Comparison of ENCODE assay signal across 13 cellular contexts in genomic region chr9:42239445-42240260, GRCh38. TPM values are rescaled to one million over a fixed set of nuclear protein-coding genes. Genes with fewer than 3 reads are reported as not detected.
DNase-seq lines count a peak whose midpoint lies in the region; ATAC-seq, FAIRE-seq and TF ChIP-seq lines count a peak whose summit lies in the region.
"Not testable (repeated sequence)": the region's sequence is repeated elsewhere in the genome, so short reads cannot be mapped to it uniquely, and the experiment has no call there.
"Had no signal": no experiment of that assay in that cellular context is flagged by ENCODE, and none has a peak within 500 bp of the region (broad histone marks: within the 10 kb centered on the region; RNA-seq: fewer than 3 reads in every experiment).

No MANE protein-coding gene starts in this region.

- not testable (repeated sequence) for H3K9me3 ChIP-seq in K562 (replicated peaks; ENCODE audit: control insufficient read depth, insufficient read depth, low read depth, low read length); thoracic aorta

- H3K27ac ChIP-seq in K562 (ENCODE audit: extremely low read depth, low read depth, low read length); foreskin keratinocyte; thoracic aorta: not testable (repeated sequence)

- H3K4me3 ChIP-seq in K562, thoracic aorta: not testable (repeated sequence)

- not testable (repeated sequence) for H4K20me1 ChIP-seq in K562 (replicated peaks; ENCODE audit: control insufficient read depth, insufficient read depth, low read length)

- not testable (repeated sequence) for H3K9me1 ChIP-seq in K562 (ENCODE audit: control insufficient read depth, insufficient read depth, low read length)

- POLR2A ChIA-PET in K562 (lab: Yijun Ruan, JAX) = not testable (repeated sequence)

- H2AFZ ChIP-seq in K562 (ENCODE audit: low read depth, low read length) = not testable (repeated sequence)

- H3K79me2 ChIP-seq in K562 (ENCODE audit: control insufficient read depth, insufficient read depth, low read length) = not testable (repeated sequence)

- not testable (repeated sequence) for H3K4me2 ChIP-seq in K562 (ENCODE audit: insufficient read depth, low read length)

- intact Hi-C loops in K562 (cut with micrococcal nuclease) = not testable (repeated sequence)

- not testable (repeated sequence) for H3K36me3 Mint-ChIP-seq in osteocyte (ENCODE audit: unreplicated experiment)

- TF ChIP-seq CTCF in K562 (IDR thresholded peaks at IDR 0.05 in 2 of 3, conservative IDR thresholded peaks at IDR 0.05 in 1 of 3; ENCODE audit: insufficient read depth in 2 of 3, low read depth in 1 of 3, low read length in 3 of 3); foreskin keratinocyte (conservative IDR thresholded peaks at IDR 0.05); osteocyte (IDR thresholded peaks at IDR 0.05); thoracic aorta (IDR thresholded peaks at IDR 0.05): not testable (repeated sequence)

- BruUV-seq in K562 (replicated peaks; lab: Mats Ljungman, UMichigan) = not testable (repeated sequence)

- H3K27me3 Mint-ChIP-seq in osteocyte (ENCODE audit: unreplicated experiment) = not testable (repeated sequence)

- H3K4me1 Mint-ChIP-seq in osteocyte (ENCODE audit: unreplicated experiment) = peaks cover 13% of the 10 kb centered on the region

- H3K9me3 Mint-ChIP-seq in osteocyte (ENCODE audit: unreplicated experiment) = not testable (repeated sequence)

- not testable (repeated sequence) for H3K36me3 ChIP-seq in K562 (ENCODE audit: control insufficient read depth, insufficient read depth, low read length); thoracic aorta

- 0% methylated on average over 1 of the region's 1 CpG for WGBS in K562 (ENCODE audit: insufficient coverage, low coverage, missing lambda C conversion rate)

- peak; percentile 29 for DNase-seq in DMS53 (lab: John Stamatoyannopoulos, UW)
- peak; percentile 48 for DNase-seq in NCI-H226
- not testable (repeated sequence) for DNase-seq in K562 (ENCODE audit: extremely low read depth in 1 of 4, low spot score in 3 of 4); osteocyte (ENCODE audit: extremely low spot score, unreplicated experiment); thoracic aorta (ENCODE audit: low spot score)
- peak; percentile 53 to 92 for DNase-seq in dermis microvascular lymphatic vessel endothelial cell (ENCODE audit: low read depth in 2 of 2)
- DNase-seq in foreskin keratinocyte = peak in 1 of 2 donors; percentile 15
- DNase-seq in kidney tubule cell (ENCODE audit: low spot score) = peak; percentile 40

- not testable (repeated sequence) for TF ChIP-seq RAD21 in K562 (CRISPR knock-in tag; conservative IDR thresholded peaks at IDR 0.05 in 1 of 2, IDR thresholded peaks at IDR 0.05 in 1 of 2)

- not testable (repeated sequence) for TF ChIP-seq EP300 in K562 (IDR thresholded peaks at IDR 0.05; ENCODE audit: low read length)

- peak overlapping the region; percentile 68 for H3K27ac Mint-ChIP-seq in osteocyte (ENCODE audit: unreplicated experiment)

- H3K4me3 Mint-ChIP-seq in osteocyte (ENCODE audit: unreplicated experiment) = not testable (repeated sequence)

- not testable (repeated sequence) for H3K4me1 ChIP-seq in K562 (replicated peaks in 1 of 2; ENCODE audit: control insufficient read depth in 2 of 2, insufficient read depth in 2 of 2, low read length in 2 of 2); foreskin keratinocyte
- peaks cover 6 to 16% of the 10 kb centered on the region in 2 donors for H3K4me1 ChIP-seq in thoracic aorta (ENCODE audit: control insufficient read depth in 1 of 2, low read depth in 2 of 2)

- H3K9ac ChIP-seq in K562 (ENCODE audit: insufficient read depth in 1 of 2, low read depth in 2 of 2, low read length in 2 of 2) = not testable (repeated sequence)

- CTCF ChIA-PET in K562 (lab: Yijun Ruan, JAX; ENCODE audit: low intra/inter-chr PET ratio) = not testable (repeated sequence)

- in situ Hi-C loops in K562 (cut with MboI) = not testable (repeated sequence)

- ATAC-seq in K562 = not testable (repeated sequence)
- ATAC-seq in foreskin keratinocyte (peak; percentile 37), thoracic aorta (ENCODE audit: insufficient number of reproducible peaks, low FRiP score, low read depth) (peak; percentile 13)

- TF ChIP-seq POLR2A in K562 (conservative IDR thresholded peaks at IDR 0.05) = not testable (repeated sequence)

- H3K27me3 ChIP-seq in K562 (ENCODE audit: control insufficient read depth in 2 of 2, insufficient read depth in 2 of 2, low read length in 2 of 2); foreskin keratinocyte; thoracic aorta (replicated peaks; ENCODE audit: insufficient read depth): not testable (repeated sequence)

- not testable (repeated sequence) for FAIRE-seq in K562 (lab: Jason Lieb, UNC)

TF ChIP-seq in K562, 482 proteins besides CTCF, POLR2A, EP300 and RAD21:
- peak; percentile 19; the same call in 1 of the 2 replicates for TF ChIP-seq RFX1 (IDR thresholded peaks at IDR 0.05)

RNA-seq across cellular contexts. Expression of gene SPATA31A6, which starts 56.2 kb away (rescaled TPM):
- total RNA-seq in K562 (2011; cell fraction: chromatin; rRNA removed; ENCODE audit: low replicate concordance) = 0.33 and 0.56 TPM in 2 replicates
- 0.26 and 0.67 TPM in 2 replicates for total RNA-seq in K562 (2011; cell fraction: nucleolus; rRNA removed)
- total RNA-seq in K562 (2011; cell fraction: nucleoplasm; rRNA removed) = 0.22 and 0.38 TPM in 2 replicates
- total RNA-seq in K562 (2014; rRNA removed) = 0.08 TPM in 1 of 2 replicates, not detected in the other
- total RNA-seq in K562 (2014; rRNA removed; fragmentation: Illumina TruSeq; extraction: Trizol) = 0.07 TPM in 1 of 2 replicates, not detected in the other
- 0.04 and 0.11 TPM in 2 replicates for total RNA-seq in K562 (2015; rRNA removed; fragmentation: Illumina TruSeq; extraction: Trizol)
- 0.13 and 0.16 TPM in 2 replicates for total RNA-seq in K562 (2021)
- polyA plus RNA-seq in K562 (2011; rRNA removed) = 0.04 and 0.07 TPM in 2 replicates
- 0.04 and 0.06 TPM in 2 replicates for polyA plus RNA-seq in K562 (2011; cell fraction: cytosol; rRNA removed)
- polyA plus RNA-seq in K562 (2011; cell fraction: nucleus; rRNA removed) = 0.04 and 0.51 TPM in 2 replicates
- polyA plus RNA-seq in K562 (2012) = 0.24 and 0.33 TPM in 2 replicates
- 0.31 and 0.37 TPM in 2 replicates for polyA plus RNA-seq in K562 (2014; fragmentation: Illumina TruSeq; extraction: Trizol)
- under 1 TPM; 0.14 to 0.17 TPM for polyA plus RNA-seq in K562 (2014; fragmentation: Nextera tagmentation; extraction: Ambion mirVana)
- 0.08 and 0.13 TPM in 2 replicates for polyA plus RNA-seq in K562 (2014; rRNA removed)
- polyA minus RNA-seq in K562 (2011; rRNA and poly(A)+ RNA removed) = 0.07 TPM in 1 of 2 replicates, not detected in the other
- not detected in 2 replicates for polyA minus RNA-seq in K562 (2011; cell fraction: cytosol; rRNA and poly(A)+ RNA removed)
- polyA minus RNA-seq in K562 (2011; cell fraction: nucleus; rRNA and poly(A)+ RNA removed) = 0.13 TPM in 1 of 2 replicates, not detected in the other
- total RNA-seq in dermis microvascular lymphatic vessel endothelial cell = not detected in 2 replicates
- not detected in 2 replicates for total RNA-seq in foreskin keratinocyte
- polyA plus RNA-seq in foreskin keratinocyte = not detected in 2 replicates
- total RNA-seq in osteocyte = not detected in 2 replicates
- total RNA-seq in thoracic aorta = not detected
- total RNA-seq: CD4-positive, alpha-beta T cell; GM12878; GM23248; HFFc6; NCI-H460 had no signal
- polyA plus RNA-seq: GM12878, GM23248 had no signal
